9 cellular contexts compared by ENCODE assay signal in genomic region chr7:113774182-113774807, GRCh38.
A peak's percentile ranks its signal among the peaks of the same experiment; 100 is the strongest.
DNase-seq lines count a peak whose midpoint lies in the region; ATAC-seq and TF ChIP-seq lines count a peak whose summit lies in the region.
"Had no signal": no experiment of that assay in that cellular context is flagged by ENCODE, and none has a peak within 500 bp of the region (broad histone marks: within the 10 kb centered on the region; RNA-seq: fewer than 3 reads in every experiment).

No MANE protein-coding gene starts in this region.

- peak; percentile 81 for ATAC-seq in HG03139 (IDR thresholded peaks at IDR 0.05; ENCODE audit: unreplicated experiment)
- ATAC-seq in left lobe of liver = peak; percentile 87
- ATAC-seq in activated CD8-positive, alpha-beta memory T cell treated with anti-CD3 and anti-CD28 coated beads, Interleukin-2, amount 10 ng/mL, durations not matched to agents 7 days and 5 days = no peak

- no peak overlapping the region for H3K4me3 Mint-ChIP-seq in activated CD8-positive, alpha-beta memory T cell treated with anti-CD3 and anti-CD28 coated beads, Interleukin-2, amount 10 ng/mL, durations not matched to agents 7 days and 5 days
- H3K4me3 Mint-ChIP-seq in activated T-helper 2 cell treated with anti-CD3 and anti-CD28 coated beads, Interferon-gamma antibody, Interleukin-2, Interleukin-4, amounts not matched to agents 10 μg/mL and 5 μg/mL and 100 μg/mL, durations not matched to agents 14 hours and 24 hours and 36 hours (ENCODE audit: low read depth) = no peak overlapping the region
- H3K4me3 Mint-ChIP-seq: naive B cell had no signal

- intact Hi-C loops in activated T-helper 2 cell treated with anti-CD3 and anti-CD28 coated beads, Interferon-gamma antibody, Interleukin-2, Interleukin-4, amounts not matched to agents 10 μg/mL and 5 μg/mL and 100 μg/mL, durations not matched to agents 14 hours and 24 hours and 36 hours (cut with micrococcal nuclease) = no loop called here

- H3K4me1 Mint-ChIP-seq in activated CD8-positive, alpha-beta memory T cell treated with anti-CD3 and anti-CD28 coated beads, Interleukin-2, amount 10 ng/mL, durations not matched to agents 7 days and 5 days = no peaks in the 10 kb centered on the region
- H3K4me1 Mint-ChIP-seq in activated T-helper 2 cell treated with anti-CD3 and anti-CD28 coated beads, Interferon-gamma antibody, Interleukin-2, Interleukin-4, amounts not matched to agents 10 μg/mL and 5 μg/mL and 100 μg/mL, durations not matched to agents 14 hours and 24 hours and 36 hours (ENCODE audit: low read depth) = no peaks in the 10 kb centered on the region
- H3K4me1 Mint-ChIP-seq: naive B cell had no signal

- H3K27me3 ChIP-seq in brain microvascular endothelial cell (replicated peaks) = no peaks in the 10 kb centered on the region

- H3K4me3 ChIP-seq in brain microvascular endothelial cell (ENCODE audit: low read depth, low read length) = no peak overlapping the region

- no peaks in the 10 kb centered on the region for H3K36me3 Mint-ChIP-seq in activated CD8-positive, alpha-beta memory T cell treated with anti-CD3 and anti-CD28 coated beads, Interleukin-2, amount 10 ng/mL, durations not matched to agents 7 days and 5 days
- H3K36me3 Mint-ChIP-seq in activated T-helper 2 cell treated with anti-CD3 and anti-CD28 coated beads, Interferon-gamma antibody, Interleukin-2, Interleukin-4, amounts not matched to agents 10 μg/mL and 5 μg/mL and 100 μg/mL, durations not matched to agents 14 hours and 24 hours and 36 hours (ENCODE audit: low read depth) = no peaks in the 10 kb centered on the region
- H3K36me3 Mint-ChIP-seq: naive B cell had no signal

- no peaks in the 10 kb centered on the region for H3K27me3 Mint-ChIP-seq in activated CD8-positive, alpha-beta memory T cell treated with anti-CD3 and anti-CD28 coated beads, Interleukin-2, amount 10 ng/mL, durations not matched to agents 7 days and 5 days
- no peaks in the 10 kb centered on the region for H3K27me3 Mint-ChIP-seq in activated T-helper 2 cell treated with anti-CD3 and anti-CD28 coated beads, Interferon-gamma antibody, Interleukin-2, Interleukin-4, amounts not matched to agents 10 μg/mL and 5 μg/mL and 100 μg/mL, durations not matched to agents 14 hours and 24 hours and 36 hours (ENCODE audit: low read depth)
- H3K27me3 Mint-ChIP-seq: naive B cell had no signal

- DNase-seq in COLO668 (lab: John Stamatoyannopoulos, UW; ENCODE audit: unreplicated experiment) (peak; percentile 13), GM19240 (ENCODE audit: insufficient read length, low spot score) (peak; percentile 2), NCI-H510A treated with DMSO at 0.1 percent for 48 hours (lab: John Stamatoyannopoulos, UW) (peak; percentile 21), brain microvascular endothelial cell (peak; percentile 66), left lobe of liver (ENCODE audit: low spot score) (no peak)
- DNase-seq in activated CD8-positive, alpha-beta memory T cell treated with anti-CD3 and anti-CD28 coated beads, Interleukin-2, amount 10 ng/mL, durations not matched to agents 7 days and 5 days = no peak
- no peak for DNase-seq in activated T-helper 2 cell treated with anti-CD3 and anti-CD28 coated beads, Interferon-gamma antibody, Interleukin-2, Interleukin-4, amounts not matched to agents 10 μg/mL and 5 μg/mL and 100 μg/mL, durations not matched to agents 14 hours and 24 hours and 36 hours (ENCODE audit: low spot score)
- DNase-seq: naive B cell had no signal

- no peak overlapping the region for H3K27ac Mint-ChIP-seq in activated CD8-positive, alpha-beta memory T cell treated with anti-CD3 and anti-CD28 coated beads, Interleukin-2, amount 10 ng/mL, durations not matched to agents 7 days and 5 days
- no peak overlapping the region for H3K27ac Mint-ChIP-seq in activated T-helper 2 cell treated with anti-CD3 and anti-CD28 coated beads, Interferon-gamma antibody, Interleukin-2, Interleukin-4, amounts not matched to agents 10 μg/mL and 5 μg/mL and 100 μg/mL, durations not matched to agents 14 hours and 24 hours and 36 hours
- H3K27ac Mint-ChIP-seq: naive B cell had no signal

- H3K9me3 Mint-ChIP-seq in activated CD8-positive, alpha-beta memory T cell treated with anti-CD3 and anti-CD28 coated beads, Interleukin-2, amount 10 ng/mL, durations not matched to agents 7 days and 5 days (ENCODE audit: low read depth) = no peaks in the 10 kb centered on the region
- H3K9me3 Mint-ChIP-seq in activated T-helper 2 cell treated with anti-CD3 and anti-CD28 coated beads, Interferon-gamma antibody, Interleukin-2, Interleukin-4, amounts not matched to agents 10 μg/mL and 5 μg/mL and 100 μg/mL, durations not matched to agents 14 hours and 24 hours and 36 hours = no peaks in the 10 kb centered on the region

- no peak overlapping the region for H3K27ac ChIP-seq in brain microvascular endothelial cell

- peak; percentile 61 for TF ChIP-seq CTCF in brain microvascular endothelial cell (IDR thresholded peaks at IDR 0.05; ENCODE audit: low read depth, low read length, missing control alignments)

- in situ Hi-C loops in brain microvascular endothelial cell (cut with HindIII; ENCODE audit: low pct_ligation_motif_present, low sequenced_read_pairs) = no loop called here

- CTCF ChIA-PET in activated CD8-positive, alpha-beta memory T cell treated with anti-CD3 and anti-CD28 coated beads, Interleukin-2, amount 10 ng/mL, durations not matched to agents 7 days and 5 days (lab: Charles Lee) = interaction anchor here (0.5 kb wide), 1 partner anchor 917 kb away, joined by 3 read pairs; no protein-coding TSS in a partner anchor

- no peaks in the 10 kb centered on the region for H3K36me3 ChIP-seq in brain microvascular endothelial cell (replicated peaks)

Comparison
In these comparisons a context has a peak if more than half of its experiments do, and no peak if none do; other contexts are left out.
1. DNase-seq: peak in COLO668 (single experiment), GM19240 (single experiment), NCI-H510A treated with DMSO at 0.1 percent for 48 hours (single experiment) and brain microvascular endothelial cell (single experiment); none in left lobe of liver (single experiment), activated CD8-positive, alpha-beta memory T cell treated with anti-CD3 and anti-CD28 coated beads, Interleukin-2, amount 10 ng/mL, durations not matched to agents 7 days and 5 days (single experiment) and activated T-helper 2 cell treated with anti-CD3 and anti-CD28 coated beads, Interferon-gamma antibody, Interleukin-2, Interleukin-4, amounts not matched to agents 10 μg/mL and 5 μg/mL and 100 μg/mL, durations not matched to agents 14 hours and 24 hours and 36 hours (single experiment).